Comparison of ENCODE assay signal across 24 cellular contexts in the genomic region with DNA sequence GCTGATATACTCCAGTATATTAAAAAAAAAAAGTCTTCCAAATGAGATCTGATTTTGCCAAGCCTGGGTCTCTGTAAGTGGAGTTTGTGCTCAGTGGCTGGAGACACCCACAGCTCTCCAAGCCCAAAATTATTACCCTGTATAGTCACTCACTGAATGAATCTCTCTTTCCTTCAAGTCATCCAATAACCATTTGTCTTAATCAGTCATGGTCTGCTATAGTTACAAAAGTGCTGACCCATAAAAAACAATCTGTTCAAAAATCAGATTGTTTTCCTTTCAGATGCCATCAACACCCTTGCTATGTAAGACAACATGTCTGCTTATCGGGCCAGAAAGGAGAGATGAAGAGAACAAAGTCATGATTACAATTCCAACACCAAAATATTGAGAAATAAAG.
DNase-seq lines count a peak whose midpoint lies in the region; ATAC-seq, FAIRE-seq and TF ChIP-seq lines count a peak whose summit lies in the region.
"Had no signal": no experiment of that assay in that cellular context is flagged by ENCODE, and none has a peak within 500 bp of the region (broad histone marks: within the 10 kb centered on the region; RNA-seq: fewer than 3 reads in every experiment).

No MANE protein-coding gene starts in this region.

- 0 out of 2 replicates have a peak overlapping the region, but pooled peaks have one; percentile 32 for H3K14ac ChIP-seq in IMR-90 (replicated peaks; ENCODE audit: low read depth, low read length)

- no peak overlapping the region for H2AK9ac ChIP-seq in IMR-90 (replicated peaks; ENCODE audit: low read depth, low read length, poor library complexity)

- H2BK20ac ChIP-seq in IMR-90 (ENCODE audit: low read depth, low read length) = no peak overlapping the region

- no peak overlapping the region for H3K18ac ChIP-seq in IMR-90 (ENCODE audit: low read depth, low read length)

- dilution Hi-C loops in IMR-90 (cut with HindIII; ENCODE audit: low sequenced_read_pairs, unreplicated experiment) = no loop called here

- no peak overlapping the region for H3K9ac ChIP-seq in IMR-90 (ENCODE audit: low read depth, low read length)
- H3K9ac ChIP-seq: BLaER1 had no signal

- no peak overlapping the region for H2BK5ac ChIP-seq in IMR-90 (ENCODE audit: low read depth, low read length, poor library complexity, severe bottlenecking)

- TF ChIP-seq CTCF in IMR-90 (conservative IDR thresholded peaks at IDR 0.05; ENCODE audit: low read depth, low read length) (no peak), bronchial epithelial cell (IDR thresholded peaks at IDR 0.05; ENCODE audit: insufficient read depth, low read length, severe bottlenecking) (no peak), esophagus squamous epithelium (IDR thresholded peaks at IDR 0.05) (no peak)

- H3K4me3 ChIP-seq in IMR-90 (ENCODE audit: insufficient read depth, low read depth, low read length) (no peak overlapping the region), bronchial epithelial cell (ENCODE audit: low read depth, low read length) (no peak overlapping the region), esophagus squamous epithelium (no peak overlapping the region)
- H3K4me3 ChIP-seq: BLaER1 had no signal

- FAIRE-seq in bronchial epithelial cell (lab: Jason Lieb, UNC) (no peak), urothelium cell line (lab: Jason Lieb, UNC) (no peak)
- FAIRE-seq: GM12891 had no signal

- H3K4me2 ChIP-seq in IMR-90 (ENCODE audit: low read depth, low read length) = no peak overlapping the region
- H3K4me2 ChIP-seq: BLaER1 had no signal

- no peak overlapping the region for H3K27ac ChIP-seq in IMR-90 (ENCODE audit: insufficient read depth, low read length)
- no peak overlapping the region for H3K27ac ChIP-seq in esophagus squamous epithelium
- H3K27ac ChIP-seq: BLaER1 had no signal

- TF ChIP-seq POLR2A in IMR-90 (IDR thresholded peaks at IDR 0.05; ENCODE audit: low read depth, low read length) (no peak), esophagus squamous epithelium (IDR thresholded peaks at IDR 0.05) (no peak)

- CTCF ChIA-PET in IMR-90 (lab: Yijun Ruan, JAX) = interaction anchor here (1.0 kb wide), 1 partner anchor 8 kb away, joined by 3 read pairs; no protein-coding TSS in a partner anchor

- no peak for TF ChIP-seq RAD21 in IMR-90 (IDR thresholded peaks at IDR 0.05; ENCODE audit: low read length)

- POLR2A ChIA-PET in IMR-90 (lab: Charles Lee; ENCODE audit: unreplicated experiment) = no interaction called here

- no peak for ATAC-seq in IMR-90 (ENCODE audit: low read depth)

- DNase-seq in IMR-90 = no peak
- peak; percentile 63 for DNase-seq in bronchial epithelial cell (ENCODE audit: low read depth)
- peak; percentile 28 for DNase-seq in kidney tubule cell (ENCODE audit: low spot score)
- no peak for DNase-seq in islet precursor cell
- DNase-seq in esophagus squamous epithelium (lab: John Stamatoyannopoulos, UW) = no peak
- DNase-seq in urothelium cell line (ENCODE audit: low spot score) = no peak
- DNase-seq in NCI-H1930 (lab: John Stamatoyannopoulos, UW) = no peak
- DNase-seq: ACHN; CD4-positive, alpha-beta T cell; COR-L47; DMS 273 treated with DMSO at 0.1 percent for 48 hours; DMS79 treated with DMSO at 0.1 percent for 48 hours; GOT3; HCEC 1CT; Karpas-422; NCI-H1048; NCI-H1417 treated with DMSO at 0.1 percent for 48 hours; NCI-H187; NCI-H2107; NCI-H446 treated with DMSO at 0.1 percent for 48 hours; NCI-H526 treated with DMSO at 0.1 percent for 48 hours; Right ventricle myocardium superior had no signal

- no peaks in the 10 kb centered on the region for H3K79me1 ChIP-seq in IMR-90 (ENCODE audit: low read depth in 1 of 2, low read length in 2 of 2)

- H3K36me3 ChIP-seq in IMR-90 (ENCODE audit: control insufficient read depth, insufficient read depth, low read length) (no peaks in the 10 kb centered on the region), bronchial epithelial cell (ENCODE audit: control insufficient read depth, insufficient read depth, low read length) (no peaks in the 10 kb centered on the region), esophagus squamous epithelium (no peaks in the 10 kb centered on the region)
- H3K36me3 ChIP-seq: BLaER1 had no signal

- 0 out of 2 replicates have a peak, but pooled peaks cover 3% of the 10 kb centered on the region for H3K9me1 ChIP-seq in IMR-90 (ENCODE audit: insufficient read depth, low read length)

- intact Hi-C loops in IMR-90 (cut with micrococcal nuclease) = loop anchor here (5.0 kb wide), 1 partner anchor 34 kb away; no protein-coding TSS in a partner anchor
- intact Hi-C loops in esophagus squamous epithelium (cut with DNase I) = no loop called here

- H2BK120ac ChIP-seq in IMR-90 (ENCODE audit: low read depth, low read length) = no peak overlapping the region

- in situ Hi-C loops in IMR-90 (cut with MboI; ENCODE audit: low sequenced_read_pairs) = no loop called here

- H3K4me1 ChIP-seq in IMR-90 (ENCODE audit: control insufficient read depth, insufficient read depth, low read length) = peaks cover 7% of the 10 kb centered on the region; the same call in 1 of the 2 replicates
- peaks cover under 1 to 53% (median 8%) of the 10 kb centered on the region in 3 donors for H3K4me1 ChIP-seq in esophagus squamous epithelium
- H3K4me1 ChIP-seq: BLaER1 had no signal

- H3K27me3 ChIP-seq in IMR-90 (ENCODE audit: control insufficient read depth, insufficient read depth, low read length) = no peaks in the 10 kb centered on the region
- H3K27me3 ChIP-seq in bronchial epithelial cell (ENCODE audit: control insufficient read depth, insufficient read depth, low read length) = no peaks in the 10 kb centered on the region
- no peaks in the 10 kb centered on the region for H3K27me3 ChIP-seq in esophagus squamous epithelium
- H3K27me3 ChIP-seq: BLaER1 had no signal

- H3K23ac ChIP-seq in IMR-90 (ENCODE audit: low read depth, low read length) = no peak overlapping the region

- H4K20me1 ChIP-seq in IMR-90 (ENCODE audit: insufficient read depth, low read length) = no peaks in the 10 kb centered on the region
- H4K20me1 ChIP-seq: BLaER1 had no signal

- no peak overlapping the region for H4K91ac ChIP-seq in IMR-90 (ENCODE audit: insufficient read depth, low read depth, low read length)

- H3K9me3 ChIP-seq in IMR-90 (ENCODE audit: control insufficient read depth, insufficient read depth, low read length) = peaks cover under 1% of the 10 kb centered on the region; the same call in 1 of the 2 replicates
- H3K9me3 ChIP-seq in esophagus squamous epithelium = peaks cover 0 to under 1% (median 0%) of the 10 kb centered on the region in 3 donors

- no peak overlapping the region for H3K4ac ChIP-seq in IMR-90 (ENCODE audit: low read depth, low read length)

- no peak overlapping the region for H2BK15ac ChIP-seq in IMR-90 (ENCODE audit: low read depth, low read length)

- no peak overlapping the region for H4K5ac ChIP-seq in IMR-90 (ENCODE audit: low read depth, low read length)

- BruUV-seq in IMR-90 (replicated peaks; lab: Mats Ljungman, UMichigan) = no TSS peak

- H3K56ac ChIP-seq in IMR-90 (ENCODE audit: extremely low read depth, insufficient read depth, low read length) = no peak overlapping the region

- WGBS in IMR-90 (ENCODE audit: extremely low coverage in 2 of 2, insufficient read length in 1 of 2), 2 experiments = no CpG with 5 or more reads among the region's 1 CpG
- 73 to 81% methylated on average over 1 of the region's 1 CpG for WGBS in esophagus squamous epithelium, 2 donors

- no peak overlapping the region for H4K8ac ChIP-seq in IMR-90 (ENCODE audit: low read depth in 2 of 2, low read length in 2 of 2)

- no peak overlapping the region for H2AFZ ChIP-seq in IMR-90 (replicated peaks; ENCODE audit: low read length, poor library complexity)

- 0 out of 2 replicates have a peak overlapping the region, but pooled peaks have one; percentile 61 for H2AK5ac ChIP-seq in IMR-90 (ENCODE audit: low read depth, low read length)

TF ChIP-seq in IMR-90, 13 proteins besides CTCF, POLR2A, EP300 and RAD21:
- TF ChIP-seq CHD1 (IDR thresholded peaks at IDR 0.05; ENCODE audit: low read depth, low read length) = no peak
- peak; percentile 55; the same call in 1 of the 2 replicates for TF ChIP-seq MAFK (IDR thresholded peaks at IDR 0.05; ENCODE audit: low read depth, low read length)
- no peak for TF ChIP-seq BHLHE40 (IDR thresholded peaks at IDR 0.05; ENCODE audit: low read depth, low read length)
- TF ChIP-seq FOS (IDR thresholded peaks at IDR 0.05; ENCODE audit: low read depth, low read length) = no peak
- TF ChIP-seq, protein P1, sequence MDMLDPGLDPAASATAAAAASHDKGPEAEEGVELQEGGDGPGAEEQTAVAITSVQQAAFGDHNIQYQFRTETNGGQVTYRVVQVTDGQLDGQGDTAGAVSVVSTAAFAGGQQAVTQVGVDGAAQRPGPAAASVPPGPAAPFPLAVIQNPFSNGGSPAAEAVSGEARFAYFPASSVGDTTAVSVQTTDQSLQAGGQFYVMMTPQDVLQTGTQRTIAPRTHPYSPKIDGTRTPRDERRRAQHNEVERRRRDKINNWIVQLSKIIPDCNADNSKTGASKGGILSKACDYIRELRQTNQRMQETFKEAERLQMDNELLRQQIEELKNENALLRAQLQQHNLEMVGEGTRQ (IDR thresholded peaks at IDR 0.05; ENCODE audit: low read depth, low read length) = no peak
- no peak for TF ChIP-seq MAZ (IDR thresholded peaks at IDR 0.05; ENCODE audit: borderline replicate concordance, low read depth, low read length)

Comparison
In these comparisons a context has a peak if more than half of its experiments do, and no peak if none do; other contexts are left out.
1. DNase-seq: peak in bronchial epithelial cell (single experiment) and kidney tubule cell (single experiment); none in IMR-90 (single experiment), islet precursor cell (single experiment), esophagus squamous epithelium (single experiment), urothelium cell line (single experiment) and NCI-H1930 (0 of 2).